ENCODE assay signal across 28 cellular contexts in genomic region chr7:38391751-38392150, GRCh38.
"Had no signal": no experiment of that assay in that cellular context is flagged by ENCODE, and none has a peak within 500 bp of the region (broad histone marks: within the 10 kb centered on the region; RNA-seq: fewer than 3 reads in every experiment).

No MANE protein-coding gene starts in this region.

- H3K9me3 ChIP-seq: stomach, testis, thoracic aorta, thyroid gland, tibial artery, tibial nerve, transverse colon, upper lobe of left lung, uterus, vagina had no signal

- H3K27ac ChIP-seq: stomach, suprapubic skin, testis, thoracic aorta, thyroid gland, tibial artery, tibial nerve, transverse colon, upper lobe of left lung, upper lobe of right lung, uterus, vagina had no signal

- H3K36me3 ChIP-seq: stomach, suprapubic skin, thoracic aorta, thyroid gland, tibial artery, tibial nerve, transverse colon, upper lobe of left lung, upper lobe of right lung, uterus, vagina had no signal

- H3K27me3 Mint-ChIP-seq: stimulated activated memory B cell treated with anti-CD40 and anti-IgM and Interleukin-4, amounts not matched to agents 10 μg/mL and 1 μg/mL and 100 μg/mL, for 72 hours; stimulated activated naive B cell treated with anti-CD40 and anti-IgM and Interleukin-4, amounts not matched to agents 10 μg/mL and 1 μg/mL and 100 μg/mL, for 72 hours; stimulated activated naive CD8-positive, alpha-beta T cell treated with anti-CD3 and anti-CD28 coated beads, Interleukin-15, amount 100 ng/mL, for 72 hours; stimulated activated naive CD8-positive, alpha-beta T cell treated with anti-CD3 and anti-CD28 coated beads, Interleukin-15, Interleukin-2, amounts not matched to agents 100 ng/mL and 50 ng/mL, for 24 hours; type B pancreatic cell had no signal

- H3K36me3 Mint-ChIP-seq: stimulated activated effector memory CD8-positive, alpha-beta T cell treated with anti-CD3 and anti-CD28 coated beads, Interleukin-12 subunit alpha, Interleukin-12 subunit beta, amount 100 ng/mL, for 72 hours; stimulated activated memory B cell treated with anti-CD40 and anti-IgM and Interleukin-4, amounts not matched to agents 10 μg/mL and 1 μg/mL and 100 μg/mL, for 72 hours had no signal

- H3K27me3 ChIP-seq: stomach, suprapubic skin, testis, thyroid gland, tibial artery, tibial nerve, transverse colon, upper lobe of left lung, upper lobe of right lung, uterus, vagina had no signal

- H3K4me3 Mint-ChIP-seq: stimulated activated effector memory CD8-positive, alpha-beta T cell treated with anti-CD3 and anti-CD28 coated beads, Interleukin-12 subunit alpha, Interleukin-12 subunit beta, amount 100 ng/mL, for 72 hours; stimulated activated memory B cell treated with anti-CD40 and anti-IgM and Interleukin-4, amounts not matched to agents 10 μg/mL and 1 μg/mL and 100 μg/mL, for 72 hours; stimulated activated naive B cell treated with anti-CD40 and anti-IgM and Interleukin-4, amounts not matched to agents 10 μg/mL and 1 μg/mL and 100 μg/mL, for 72 hours; stimulated activated naive CD8-positive, alpha-beta T cell treated with anti-CD3 and anti-CD28 coated beads, Interleukin-15, amount 100 ng/mL, for 72 hours; stimulated activated naive CD8-positive, alpha-beta T cell treated with anti-CD3 and anti-CD28 coated beads, Interleukin-15, Interleukin-2, amounts not matched to agents 100 ng/mL and 50 ng/mL, for 24 hours; type B pancreatic cell had no signal

- H3K4me3 ChIP-seq: stomach, suprapubic skin, testis, thoracic aorta, thyroid gland, tibial artery, tibial nerve, transverse colon, upper lobe of left lung, upper lobe of right lung, uterus, vagina had no signal

- ATAC-seq: stimulated activated effector memory CD8-positive, alpha-beta T cell treated with anti-CD3 and anti-CD28 coated beads, Interleukin-12 subunit alpha, Interleukin-12 subunit beta, amount 100 ng/mL, for 72 hours; stimulated activated memory B cell treated with anti-CD40 and anti-IgM and Interleukin-4, amounts not matched to agents 10 μg/mL and 1 μg/mL and 100 μg/mL, for 72 hours; stimulated activated naive B cell treated with anti-CD40 and anti-IgM and Interleukin-4, amounts not matched to agents 10 μg/mL and 1 μg/mL and 100 μg/mL, for 72 hours; stimulated activated naive CD8-positive, alpha-beta T cell treated with anti-CD3 and anti-CD28 coated beads, Interleukin-15, amount 100 ng/mL, for 72 hours; stimulated activated naive CD8-positive, alpha-beta T cell treated with anti-CD3 and anti-CD28 coated beads, Interleukin-15, Interleukin-2, amounts not matched to agents 100 U/mL and 50 U/mL, for 24 hours; upper lobe of right lung had no signal

- H3K27ac Mint-ChIP-seq: stimulated activated effector memory CD8-positive, alpha-beta T cell treated with anti-CD3 and anti-CD28 coated beads, Interleukin-12 subunit alpha, Interleukin-12 subunit beta, amount 100 ng/mL, for 72 hours; stimulated activated memory B cell treated with anti-CD40 and anti-IgM and Interleukin-4, amounts not matched to agents 10 μg/mL and 1 μg/mL and 100 μg/mL, for 72 hours; stimulated activated naive B cell treated with anti-CD40 and anti-IgM and Interleukin-4, amounts not matched to agents 10 μg/mL and 1 μg/mL and 100 μg/mL, for 72 hours; stimulated activated naive CD8-positive, alpha-beta T cell treated with anti-CD3 and anti-CD28 coated beads, Interleukin-15, Interleukin-2, amounts not matched to agents 100 ng/mL and 50 ng/mL, for 24 hours; type B pancreatic cell had no signal

- H3K4me1 ChIP-seq: stomach, suprapubic skin, testis, thyroid gland, tibial artery, tibial nerve, transverse colon, upper lobe of left lung, upper lobe of right lung, uterus, vagina had no signal

- DNase-seq: stimulated activated CD4-positive, alpha-beta T cell treated with anti-CD3 and anti-CD28 coated beads, Interleukin-2, amount 100 ng/mL, for 48 hours; stimulated activated CD4-positive, alpha-beta T cell treated with anti-CD3 and anti-CD28 coated beads, Interleukin-4, amount 100 ng/mL, for 1 hour; stimulated activated CD4-positive, alpha-beta T cell treated with anti-CD3 and anti-CD28 coated beads, Interleukin-4, amount 100 ng/mL, for 24 hours; stimulated activated CD4-positive, alpha-beta T cell treated with anti-CD3 and anti-CD28 coated beads, Interleukin-4, amount 100 ng/mL, for 4 hours; stimulated activated CD8-positive, alpha-beta memory T cell treated with anti-CD3 and anti-CD28 coated beads, Interleukin-4, amount 100 ng/mL, for 48 hours; stimulated activated naive B cell treated with anti-CD40 and anti-IgM and Interleukin-4, amounts not matched to agents 10 μg/mL and 1 μg/mL and 100 μg/mL, for 72 hours; stimulated activated naive CD4-positive, alpha-beta T cell; stimulated activated naive CD4-positive, alpha-beta T cell treated with Interleukin-2 at 50 U/mL for 16 hours; stimulated activated naive CD8-positive, alpha-beta T cell treated with anti-CD3 and anti-CD28 coated beads, Interleukin-15, amount 100 ng/mL, for 72 hours; stimulated activated naive CD8-positive, alpha-beta T cell treated with anti-CD3 and anti-CD28 coated beads, Interleukin-15, Interleukin-2, amounts not matched to agents 100 U/mL and 50 U/mL, for 24 hours; stomach; substantia nigra; testis; thyroid gland; tibial artery; transverse colon; trophoblast cell; upper lobe of right lung; uterus had no signal
